ENCODE assay signal across 12 cellular contexts in genomic region chr10:50552308-50552707, GRCh38.
DNase-seq lines count a peak whose midpoint lies in the region; ATAC-seq, FAIRE-seq and TF ChIP-seq lines count a peak whose summit lies in the region.
"Had no signal": no experiment of that assay in that cellular context is flagged by ENCODE, and none has a peak within 500 bp of the region (broad histone marks: within the 10 kb centered on the region; RNA-seq: fewer than 3 reads in every experiment).

No MANE protein-coding gene starts in this region.

- H3K4me1 ChIP-seq in lung (ENCODE audit: control insufficient read depth in 2 of 2, insufficient read depth in 2 of 2, low read length in 2 of 2), result peaks cover 12 to 33% of the 10 kb centered on the region in 2 donors
- H3K4me1 ChIP-seq in upper lobe of left lung, result peaks cover 13 to 35% (median 21%) of the 10 kb centered on the region in 4 donors

- H3K27me3 ChIP-seq in lung (ENCODE audit: control insufficient read depth, insufficient read depth), result no peaks in the 10 kb centered on the region
- H3K27me3 ChIP-seq in upper lobe of left lung, result no peaks in the 10 kb centered on the region
- H3K27me3 ChIP-seq: MG63, tibial nerve had no signal

- peak in 1 of 4 donors; percentile 4 for TF ChIP-seq EP300 in upper lobe of left lung (IDR thresholded peaks at IDR 0.05)

- H3K4me1 Mint-ChIP-seq in activated naive CD8-positive, alpha-beta T cell treated with anti-CD3 and anti-CD28 coated beads, Interleukin-2, amount 50 U/mL, for 24 hours, result peaks cover 30% of the 10 kb centered on the region
- peaks cover 42% of the 10 kb centered on the region for H3K4me1 Mint-ChIP-seq in activated naive CD8-positive, alpha-beta T cell treated with anti-CD3 and anti-CD28 coated beads for 36 hours

- FAIRE-seq in endometrium (lab: Jason Lieb, UNC), result peak; percentile 50

- H3K27ac ChIP-seq in lung (ENCODE audit: low read depth in 1 of 2, low read length in 1 of 2) (peak overlapping the region; percentile 24 to 41), upper lobe of left lung (peak overlapping the region in 2 of 4 donors; percentile 43 to 52), caudate nucleus (ENCODE audit: low read depth, low read length) (no peak overlapping the region)

- H3K27me3 Mint-ChIP-seq in activated naive CD8-positive, alpha-beta T cell treated with anti-CD3 and anti-CD28 coated beads, Interleukin-2, amount 50 U/mL, for 24 hours, result no peaks in the 10 kb centered on the region
- no peaks in the 10 kb centered on the region for H3K27me3 Mint-ChIP-seq in activated naive CD8-positive, alpha-beta T cell treated with anti-CD3 and anti-CD28 coated beads for 36 hours

- 60 to 80% methylated on average over 4 of the region's 4 CpGs for WGBS in lung, 2 donors
- WGBS in upper lobe of left lung, 2 donors, result 59 to 81% methylated on average over 4 of the region's 4 CpGs

- peaks cover 4% of the 10 kb centered on the region for H3K36me3 Mint-ChIP-seq in activated naive CD8-positive, alpha-beta T cell treated with anti-CD3 and anti-CD28 coated beads, Interleukin-2, amount 50 U/mL, for 24 hours (ENCODE audit: low read depth)
- peaks cover 17% of the 10 kb centered on the region for H3K36me3 Mint-ChIP-seq in activated naive CD8-positive, alpha-beta T cell treated with anti-CD3 and anti-CD28 coated beads for 36 hours

- no peak overlapping the region for H3K4me3 Mint-ChIP-seq in activated naive CD8-positive, alpha-beta T cell treated with anti-CD3 and anti-CD28 coated beads, Interleukin-2, amount 50 U/mL, for 24 hours
- H3K4me3 Mint-ChIP-seq in activated naive CD8-positive, alpha-beta T cell treated with anti-CD3 and anti-CD28 coated beads for 36 hours, result no peak overlapping the region

- TF ChIP-seq CTCF in lung (IDR thresholded peaks at IDR 0.05; ENCODE audit: control extremely low read depth, extremely low read depth) (no peak), upper lobe of left lung (IDR thresholded peaks at IDR 0.05) (no peak)

- TF ChIP-seq POLR2A in upper lobe of left lung (IDR thresholded peaks at IDR 0.05), result no peak

- no peak for DNase-seq in activated naive CD8-positive, alpha-beta T cell treated with anti-CD3 and anti-CD28 coated beads, Interleukin-2, amount 50 U/mL, for 24 hours
- DNase-seq in activated naive CD8-positive, alpha-beta T cell treated with anti-CD3 and anti-CD28 coated beads for 36 hours, result no peak
- DNase-seq in lung (ENCODE audit: low spot score) (no peak), upper lobe of left lung (no peak), GOT3 (lab: John Stamatoyannopoulos, UW) (no peak), NCI-H2029 treated with DMSO at 0.1 percent for 48 hours (lab: John Stamatoyannopoulos, UW) (no peak), caudate nucleus (lab: John Stamatoyannopoulos, UW) (no peak)
- DNase-seq: 8988T; activated T-cell treated with anti-CD3 and anti-CD28 coated beads, Interleukin-2, amount 50 U/mL, for 1 hour had no signal

- no peak for ATAC-seq in activated naive CD8-positive, alpha-beta T cell treated with anti-CD3 and anti-CD28 coated beads, Interleukin-2, amount 50 U/mL, for 24 hours
- ATAC-seq in lung (ENCODE audit: insufficient read depth, low FRiP score) (peak; percentile 51), upper lobe of left lung (ENCODE audit: low FRiP score in 2 of 2) (peak; percentile 49 to 79)

- no peaks in the 10 kb centered on the region for H3K9me3 Mint-ChIP-seq in activated naive CD8-positive, alpha-beta T cell treated with anti-CD3 and anti-CD28 coated beads, Interleukin-2, amount 50 U/mL, for 24 hours
- peaks cover 13% of the 10 kb centered on the region for H3K9me3 Mint-ChIP-seq in activated naive CD8-positive, alpha-beta T cell treated with anti-CD3 and anti-CD28 coated beads for 36 hours

- H3K9me3 ChIP-seq in lung (ENCODE audit: control insufficient read depth in 2 of 2, insufficient read depth in 1 of 2, low read length in 1 of 2) (no peaks in the 10 kb centered on the region), upper lobe of left lung (no peaks in the 10 kb centered on the region)

- H3K36me3 ChIP-seq in lung (ENCODE audit: control insufficient read depth in 2 of 2, insufficient read depth in 2 of 2, low read length in 2 of 2) (peaks cover 0 to 2% of the 10 kb centered on the region in 2 donors), upper lobe of left lung (no peaks in the 10 kb centered on the region)
- H3K36me3 ChIP-seq: tibial nerve had no signal

- H3K4me3 ChIP-seq in lung, result no peak overlapping the region
- H3K4me3 ChIP-seq in upper lobe of left lung, result no peak overlapping the region
- H3K4me3 ChIP-seq: MG63, tibial nerve had no signal

- peak overlapping the region; percentile 37 for H3K27ac Mint-ChIP-seq in activated naive CD8-positive, alpha-beta T cell treated with anti-CD3 and anti-CD28 coated beads, Interleukin-2, amount 50 U/mL, for 24 hours
- H3K27ac Mint-ChIP-seq in activated naive CD8-positive, alpha-beta T cell treated with anti-CD3 and anti-CD28 coated beads for 36 hours, result no peak overlapping the region
